Comparison of ENCODE assay signal across 18 cellular contexts in genomic region chr12:105464426-105464825, GRCh38.
DNase-seq lines count a peak whose midpoint lies in the region.
"Had no signal": no experiment of that assay in that cellular context is flagged by ENCODE, and none has a peak within 500 bp of the region (broad histone marks: within the 10 kb centered on the region; RNA-seq: fewer than 3 reads in every experiment).

No MANE protein-coding gene starts in this region.

- H3K9me2 ChIP-seq in Karpas-422 (replicated peaks; ENCODE audit: insufficient read depth, low read length) = no peaks in the 10 kb centered on the region

- no peak overlapping the region for H3K9ac ChIP-seq in Karpas-422 (ENCODE audit: low read length)

- H4K20me1 ChIP-seq in Karpas-422 (ENCODE audit: insufficient read depth, low read depth, low read length) = no peaks in the 10 kb centered on the region

- H3K27me3 ChIP-seq in SJCRH30 (no peaks in the 10 kb centered on the region), Karpas-422 (ENCODE audit: low read length) (no peaks in the 10 kb centered on the region)
- H3K27me3 ChIP-seq: BE2C had no signal

- H3K79me2 ChIP-seq in Karpas-422 (ENCODE audit: low read length) = no peaks in the 10 kb centered on the region

- H3K4me3 ChIP-seq in SJCRH30 (no peak overlapping the region), Karpas-422 (ENCODE audit: low read length) (no peak overlapping the region)

- H3K4me1 ChIP-seq in SJCRH30 (peaks cover 40% of the 10 kb centered on the region), Karpas-422 (ENCODE audit: low read length) (no peaks in the 10 kb centered on the region)
- H3K4me1 ChIP-seq: BE2C had no signal

- no peaks in the 10 kb centered on the region for H3K36me3 ChIP-seq in SJCRH30
- H3K36me3 ChIP-seq in Karpas-422 (ENCODE audit: insufficient read depth, low read length) = no peaks in the 10 kb centered on the region
- H3K36me3 ChIP-seq: BE2C had no signal

- H3K27ac ChIP-seq in SJCRH30 (peak overlapping the region; percentile 48), Karpas-422 (ENCODE audit: low read length) (no peak overlapping the region)

- H3K9me3 ChIP-seq in SJCRH30 (replicated peaks) = no peaks in the 10 kb centered on the region
- no peaks in the 10 kb centered on the region for H3K9me3 ChIP-seq in Karpas-422 (ENCODE audit: low read length)
- H3K9me3 ChIP-seq: BE2C had no signal

- DNase-seq in DMS 273 (lab: John Stamatoyannopoulos, UW; ENCODE audit: unreplicated experiment) = peak; percentile 55
- peak; percentile 93 for DNase-seq in NCI-H2171 treated with DMSO at 0.1 percent for 48 hours (lab: John Stamatoyannopoulos, UW)
- DNase-seq in SJCRH30 = peak; percentile 13 to 31
- DNase-seq in superior temporal gyrus (ENCODE audit: extremely low spot score) = peak; percentile 23
- no peak for DNase-seq in Karpas-422
- DNase-seq in CD1c-positive myeloid dendritic cell (ENCODE audit: extremely low spot score) = no peak
- no peak for DNase-seq in NCI-H187 treated with DMSO at 0.1 percent for 48 hours (lab: John Stamatoyannopoulos, UW)
- DNase-seq: BE2C; CD4-positive, CD25-positive, alpha-beta regulatory T cell; DND-41; GOT3; HCEC 1CT; KG1; NCI-H1105; NCI-H146; NCI-H510A treated with DMSO at 0.1 percent for 48 hours; PC-3; Right ventricle myocardium superior had no signal

- no peak overlapping the region for H3K4me2 ChIP-seq in Karpas-422 (ENCODE audit: low read depth, low read length, poor library complexity, severe bottlenecking)

- H2AFZ ChIP-seq in Karpas-422 (ENCODE audit: low read length) = no peak overlapping the region

Comparison
In these comparisons a context has a peak if more than half of its experiments do, and no peak if none do; other contexts are left out.
1. DNase-seq: peak in DMS 273 (single experiment), NCI-H2171 treated with DMSO at 0.1 percent for 48 hours (single experiment), SJCRH30 (2 of 2) and superior temporal gyrus (single experiment); none in Karpas-422 (single experiment), CD1c-positive myeloid dendritic cell (single experiment) and NCI-H187 treated with DMSO at 0.1 percent for 48 hours (single experiment).